In genomic region chr1:31310131-31310530, GRCh38 we compare ENCODE assay signal across 22 cellular contexts.
"Had no signal": no experiment of that assay in that cellular context is flagged by ENCODE, and none has a peak within 500 bp of the region (broad histone marks: within the 10 kb centered on the region; RNA-seq: fewer than 3 reads in every experiment).

No MANE protein-coding gene starts in this region.

- H3K4me3 Mint-ChIP-seq: effector memory CD8-positive, alpha-beta T cell; nephron progenitor cell; stimulated activated effector memory CD8-positive, alpha-beta T cell treated with anti-CD3 and anti-CD28 coated beads, Interleukin-12 subunit alpha, Interleukin-12 subunit beta, amount 100 ng/mL, for 72 hours; type B pancreatic cell had no signal

- H3K4me2 ChIP-seq: hepatocyte had no signal

- H3K27me3 Mint-ChIP-seq: effector memory CD8-positive, alpha-beta T cell; naive B cell; type B pancreatic cell had no signal

- H2AFZ ChIP-seq: hepatocyte had no signal

- H3K27ac Mint-ChIP-seq: nephron progenitor cell; stimulated activated effector memory CD8-positive, alpha-beta T cell treated with anti-CD3 and anti-CD28 coated beads, Interleukin-12 subunit alpha, Interleukin-12 subunit beta, amount 100 ng/mL, for 72 hours; type B pancreatic cell had no signal

- H3K9me3 Mint-ChIP-seq: effector memory CD8-positive, alpha-beta T cell; naive B cell; nephron progenitor cell; stimulated activated effector memory CD8-positive, alpha-beta T cell treated with anti-CD3 and anti-CD28 coated beads, Interleukin-12 subunit alpha, Interleukin-12 subunit beta, amount 100 ng/mL, for 72 hours; type B pancreatic cell had no signal

- DNase-seq: effector memory CD8-positive, alpha-beta T cell; foreskin keratinocyte; head of caudate nucleus; left colon; left ventricle myocardium superior; mesenchymal stem cell; naive B cell; nephron progenitor cell; psoas muscle; retina; right lobe of liver; stimulated activated CD4-positive, alpha-beta T cell treated with anti-CD3 and anti-CD28 coated beads, Interleukin-4, amount 100 ng/mL, for 1 hour; stimulated activated CD8-positive, alpha-beta memory T cell treated with anti-CD3 and anti-CD28 coated beads, Interleukin-4, amount 100 ng/mL, for 48 hours; stimulated activated naive CD8-positive, alpha-beta T cell treated with anti-CD3 and anti-CD28 coated beads, Interleukin-15, Interleukin-2, amounts not matched to agents 100 U/mL and 50 U/mL, for 24 hours; thyroid gland had no signal

- H3K4me3 ChIP-seq: esophagus muscularis mucosa, hepatocyte, lung, psoas muscle, right lobe of liver, suprapubic skin, thyroid gland had no signal

- H3K9me3 ChIP-seq: esophagus muscularis mucosa, psoas muscle, right lobe of liver, suprapubic skin, thyroid gland had no signal

- ATAC-seq: effector memory CD8-positive, alpha-beta T cell; foreskin keratinocyte; left colon; left ventricle myocardium superior; psoas muscle; right lobe of liver; stimulated activated effector memory CD8-positive, alpha-beta T cell treated with anti-CD3 and anti-CD28 coated beads, Interleukin-12 subunit alpha, Interleukin-12 subunit beta, amount 100 ng/mL, for 72 hours; stimulated activated naive CD8-positive, alpha-beta T cell treated with anti-CD3 and anti-CD28 coated beads, Interleukin-15, Interleukin-2, amounts not matched to agents 100 U/mL and 50 U/mL, for 24 hours had no signal

- H3K4me1 ChIP-seq: foreskin keratinocyte, right lobe of liver, suprapubic skin, thyroid gland had no signal

- H3K27ac ChIP-seq: epithelial cell of prostate, esophagus muscularis mucosa, foreskin keratinocyte, hepatocyte, psoas muscle, right lobe of liver, suprapubic skin, thyroid gland had no signal

- H3K27me3 ChIP-seq: esophagus muscularis mucosa, foreskin keratinocyte, hepatocyte, right lobe of liver, suprapubic skin, thyroid gland had no signal
